19 cellular contexts compared by ENCODE assay signal in genomic region chr10:36872702-36873393, GRCh38.
DNase-seq lines count a peak whose midpoint lies in the region; ATAC-seq, FAIRE-seq and TF ChIP-seq lines count a peak whose summit lies in the region.
"Had no signal": no experiment of that assay in that cellular context is flagged by ENCODE, and none has a peak within 500 bp of the region (broad histone marks: within the 10 kb centered on the region; RNA-seq: fewer than 3 reads in every experiment).

No MANE protein-coding gene starts in this region.

- no peak for DNase-seq in stimulated activated naive B cell treated with anti-CD40 and anti-IgM and Interleukin-4, amounts not matched to agents 10 μg/mL and 1 μg/mL and 100 μg/mL, for 72 hours
- DNase-seq in cerebellar nuclear complex (lab: John Stamatoyannopoulos, UW), result no peak
- no peak for DNase-seq in neuronal stem cell (ENCODE audit: low spot score)
- no peak for DNase-seq in GM12892 (ENCODE audit: insufficient read length)
- DNase-seq: activated CD4-positive, alpha-beta T cell treated with anti-CD3 and anti-CD28 coated beads, Interleukin-2, amount 10 ng/mL, durations not matched to agents 7 days and 5 days; activated effector memory CD4-positive, alpha-beta T cell treated with Interleukin-2 at 50 U/mL for 16 hours; HCEC 1CT; heart right ventricle; KG1; left lung; NCI-H2107; OCI-M1; thyroid gland had no signal

- no peak overlapping the region for H3K23ac ChIP-seq in neuronal stem cell (ENCODE audit: low read depth, low read length, poor library complexity)

- H3K4me1 ChIP-seq in neuronal stem cell (ENCODE audit: control insufficient read depth in 2 of 2, insufficient read depth in 1 of 2, low read depth in 1 of 2, low read length in 2 of 2), result no peaks in the 10 kb centered on the region
- H3K4me1 ChIP-seq: left lung, thyroid gland had no signal

- no peak overlapping the region for H2BK12ac ChIP-seq in neuronal stem cell (ENCODE audit: low read length)

- no peak overlapping the region for H3K27ac Mint-ChIP-seq in stimulated activated naive B cell treated with anti-CD40 and anti-IgM and Interleukin-4, amounts not matched to agents 10 μg/mL and 1 μg/mL and 100 μg/mL, for 72 hours
- H3K27ac Mint-ChIP-seq: activated CD4-positive, alpha-beta T cell treated with anti-CD3 and anti-CD28 coated beads, Interleukin-2, amount 10 ng/mL, durations not matched to agents 7 days and 5 days had no signal

- H3K14ac ChIP-seq in neuronal stem cell (ENCODE audit: low read length), result no peak overlapping the region

- no peaks in the 10 kb centered on the region for H3K9me3 Mint-ChIP-seq in stimulated activated naive B cell treated with anti-CD40 and anti-IgM and Interleukin-4, amounts not matched to agents 10 μg/mL and 1 μg/mL and 100 μg/mL, for 72 hours

- H2AFZ ChIP-seq in neuronal stem cell (ENCODE audit: low read length), result no peak overlapping the region

- no peak for TF ChIP-seq POLR2A in GM12892 (IDR thresholded peaks at IDR 0.05; ENCODE audit: low read depth, low read length)

- no peak overlapping the region for H3K27ac ChIP-seq in neuronal stem cell (replicated peaks; ENCODE audit: low read length)
- H3K27ac ChIP-seq: heart right ventricle, left lung, thyroid gland had no signal

- H3K9me3 ChIP-seq in neuronal stem cell (replicated peaks in 1 of 2; ENCODE audit: control insufficient read depth in 2 of 2, insufficient read depth in 1 of 2, low read depth in 1 of 2, low read length in 2 of 2), result no peaks in the 10 kb centered on the region
- H3K9me3 ChIP-seq: heart right ventricle, left lung, thyroid gland had no signal

- no peak overlapping the region for H2BK15ac ChIP-seq in neuronal stem cell (ENCODE audit: low read length)

- no peak overlapping the region for H3K4me3 Mint-ChIP-seq in stimulated activated naive B cell treated with anti-CD40 and anti-IgM and Interleukin-4, amounts not matched to agents 10 μg/mL and 1 μg/mL and 100 μg/mL, for 72 hours
- H3K4me3 Mint-ChIP-seq: activated CD4-positive, alpha-beta T cell treated with anti-CD3 and anti-CD28 coated beads, Interleukin-2, amount 10 ng/mL, durations not matched to agents 7 days and 5 days; neural crest cell had no signal

- H3K36me3 Mint-ChIP-seq in stimulated activated naive B cell treated with anti-CD40 and anti-IgM and Interleukin-4, amounts not matched to agents 10 μg/mL and 1 μg/mL and 100 μg/mL, for 72 hours, result no peaks in the 10 kb centered on the region

- H3K27me3 Mint-ChIP-seq in stimulated activated naive B cell treated with anti-CD40 and anti-IgM and Interleukin-4, amounts not matched to agents 10 μg/mL and 1 μg/mL and 100 μg/mL, for 72 hours, result peaks cover 0 to 4% of the 10 kb centered on the region in 2 donors
- H3K27me3 Mint-ChIP-seq: activated CD4-positive, alpha-beta T cell treated with anti-CD3 and anti-CD28 coated beads, Interleukin-2, amount 10 ng/mL, durations not matched to agents 7 days and 5 days had no signal

- WGBS in neuronal stem cell (ENCODE audit: extremely low coverage in 2 of 2, insufficient read length in 2 of 2, insufficient replicate concordance in 1 of 2), 2 donors, result no CpG with 5 or more reads among the region's 6 CpGs

- no peak overlapping the region for H3K18ac ChIP-seq in neuronal stem cell (ENCODE audit: low read length)

- H4K8ac ChIP-seq in neuronal stem cell (ENCODE audit: low read depth, low read length), result no peak overlapping the region

- H3K4me3 ChIP-seq in neuronal stem cell (ENCODE audit: low read length in 2 of 2), result no peak overlapping the region
- H3K4me3 ChIP-seq: heart right ventricle, left lung, thyroid gland had no signal

- ATAC-seq in GM19395 (IDR thresholded peaks at IDR 0.05; ENCODE audit: unreplicated experiment), result peak; percentile 99
- peak; percentile 98 for ATAC-seq in HG02642 (IDR thresholded peaks at IDR 0.05; ENCODE audit: poor library complexity, unreplicated experiment)
- peak; percentile 83 for ATAC-seq in HG03280 (IDR thresholded peaks at IDR 0.05; ENCODE audit: unreplicated experiment)
- peak; percentile 82 for ATAC-seq in stimulated activated naive B cell treated with anti-CD40 and anti-IgM and Interleukin-4, amounts not matched to agents 10 μg/mL and 1 μg/mL and 100 μg/mL, for 72 hours (replicated peaks)
- ATAC-seq: heart right ventricle, left lung had no signal

- H2AK5ac ChIP-seq in neuronal stem cell (ENCODE audit: low read depth, low read length), result no peak overlapping the region

- no peak overlapping the region for H2BK5ac ChIP-seq in neuronal stem cell (ENCODE audit: low read length)

- no peak overlapping the region for H3K4ac ChIP-seq in neuronal stem cell (ENCODE audit: low read length)

- H4K91ac ChIP-seq in neuronal stem cell (ENCODE audit: low read depth, low read length, poor library complexity), result no peak overlapping the region

- H2BK120ac ChIP-seq in neuronal stem cell (ENCODE audit: low read depth, low read length), result no peak overlapping the region

- H3K36me3 ChIP-seq in neuronal stem cell (replicated peaks in 1 of 2; ENCODE audit: control insufficient read depth in 2 of 2, insufficient read depth in 2 of 2, low read length in 2 of 2), result no peaks in the 10 kb centered on the region
- H3K36me3 ChIP-seq: heart right ventricle, left lung, thyroid gland had no signal

- no peak for FAIRE-seq in GM12892 (lab: Jason Lieb, UNC)
- FAIRE-seq: bronchial epithelial cell, endometrium had no signal

- no peak overlapping the region for H3K4me2 ChIP-seq in neuronal stem cell (ENCODE audit: insufficient read depth, low read length, poor library complexity, severe bottlenecking)

- no peak overlapping the region for H3K9ac ChIP-seq in neuronal stem cell (ENCODE audit: low read depth, low read length, poor library complexity)

- peaks cover 4 to 12% of the 10 kb centered on the region in 2 donors for H3K4me1 Mint-ChIP-seq in stimulated activated naive B cell treated with anti-CD40 and anti-IgM and Interleukin-4, amounts not matched to agents 10 μg/mL and 1 μg/mL and 100 μg/mL, for 72 hours
- H3K4me1 Mint-ChIP-seq: activated CD4-positive, alpha-beta T cell treated with anti-CD3 and anti-CD28 coated beads, Interleukin-2, amount 10 ng/mL, durations not matched to agents 7 days and 5 days; neural crest cell had no signal

- H3K79me1 ChIP-seq in neuronal stem cell (ENCODE audit: low read depth, low read length), result no peaks in the 10 kb centered on the region

- no peaks in the 10 kb centered on the region for H3K27me3 ChIP-seq in neuronal stem cell (ENCODE audit: control insufficient read depth in 3 of 3, insufficient read depth in 3 of 3, low read depth in 1 of 3, low read length in 3 of 3)
- H3K27me3 ChIP-seq: left lung, thyroid gland had no signal
